ENCODE assay signal across 1 cellular context in the genomic region with DNA sequence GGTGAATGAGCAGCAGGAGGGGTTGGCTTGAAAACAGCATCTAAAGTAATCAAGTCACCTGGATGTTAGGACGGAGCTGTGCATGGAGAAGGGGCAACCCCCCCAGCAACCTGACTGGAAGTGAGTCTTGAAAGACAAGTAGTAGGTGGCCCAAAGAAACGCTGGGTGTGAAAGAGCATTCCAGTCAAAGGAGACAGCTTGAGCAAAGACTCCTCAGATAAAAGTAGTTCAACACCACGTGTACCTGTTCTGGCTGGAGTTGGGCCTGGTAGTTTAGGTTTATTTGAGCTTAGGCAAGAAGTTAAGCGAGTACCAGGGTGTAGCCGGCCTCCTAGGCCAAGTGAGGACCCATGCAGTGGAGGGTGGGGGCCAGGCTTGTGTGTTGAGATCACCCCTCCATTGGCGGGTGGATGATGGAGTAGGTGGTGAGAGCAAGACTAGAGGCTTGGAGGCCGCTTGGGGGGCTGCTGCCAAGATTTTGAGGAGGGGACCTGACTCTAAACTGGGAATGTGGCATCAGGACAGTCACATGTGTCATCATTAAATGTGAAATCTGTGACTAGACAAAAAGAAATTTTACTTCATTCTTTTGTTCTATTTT.
TF ChIP-seq lines count a peak whose summit lies in the region.

No MANE protein-coding gene starts in this region.

TF ChIP-seq in IMR-90, 13 proteins besides CTCF, POLR2A, EP300 and RAD21 (continued from another document):
- TF ChIP-seq BHLHE40 (IDR thresholded peaks at IDR 0.05; ENCODE audit: low read depth, low read length) (no peak), CEBPB (IDR thresholded peaks at IDR 0.05; ENCODE audit: low read depth, low read length) (no peak), CHD1 (IDR thresholded peaks at IDR 0.05; ENCODE audit: low read depth, low read length) (no peak), MXI1 (IDR thresholded peaks at IDR 0.05; ENCODE audit: borderline replicate concordance, low read depth, low read length) (no peak)
- TF ChIP-seq, protein P1, sequence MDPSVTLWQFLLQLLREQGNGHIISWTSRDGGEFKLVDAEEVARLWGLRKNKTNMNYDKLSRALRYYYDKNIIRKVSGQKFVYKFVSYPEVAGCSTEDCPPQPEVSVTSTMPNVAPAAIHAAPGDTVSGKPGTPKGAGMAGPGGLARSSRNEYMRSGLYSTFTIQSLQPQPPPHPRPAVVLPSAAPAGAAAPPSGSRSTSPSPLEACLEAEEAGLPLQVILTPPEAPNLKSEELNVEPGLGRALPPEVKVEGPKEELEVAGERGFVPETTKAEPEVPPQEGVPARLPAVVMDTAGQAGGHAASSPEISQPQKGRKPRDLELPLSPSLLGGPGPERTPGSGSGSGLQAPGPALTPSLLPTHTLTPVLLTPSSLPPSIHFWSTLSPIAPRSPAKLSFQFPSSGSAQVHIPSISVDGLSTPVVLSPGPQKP (IDR thresholded peaks at IDR 0.05; ENCODE audit: borderline replicate concordance, low read depth, low read length): no peak
